18 cellular contexts compared by ENCODE assay signal in the genomic region with DNA sequence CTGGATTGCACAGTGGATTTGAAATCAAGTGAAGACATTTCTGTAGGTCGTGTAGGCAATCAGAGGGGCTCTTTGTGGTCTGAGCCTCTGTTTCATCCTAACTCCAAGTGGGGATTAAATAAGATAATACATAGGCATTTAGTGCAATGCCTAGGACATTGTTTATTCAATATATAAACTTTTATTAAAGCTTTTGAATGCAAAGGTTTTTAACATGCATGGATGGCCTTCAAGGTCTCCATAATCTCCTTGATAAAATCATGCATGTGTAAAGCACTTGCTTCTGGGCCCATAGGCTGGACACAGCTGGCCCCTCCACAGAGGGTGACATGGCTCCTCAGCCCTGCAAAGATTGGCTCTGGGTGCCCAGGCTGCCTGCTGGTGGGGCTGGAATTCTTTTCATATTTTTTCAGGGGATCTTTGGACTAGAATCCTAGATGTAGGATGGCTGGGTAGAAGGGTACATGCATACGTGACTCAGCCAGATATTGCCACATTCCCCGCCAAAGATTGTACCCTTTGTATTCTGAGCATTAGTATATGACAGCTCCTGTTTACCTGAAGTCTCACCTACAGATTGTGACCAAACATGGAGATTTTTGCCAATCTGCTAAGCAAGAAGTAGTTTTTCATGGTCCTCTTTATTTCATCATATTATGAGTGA. TPM values are rescaled to one million over a fixed set of nuclear protein-coding genes. Genes with fewer than 3 reads are reported as not detected.
"Had no signal": no experiment of that assay in that cellular context is flagged by ENCODE, and none has a peak within 500 bp of the region (broad histone marks: within the 10 kb centered on the region; RNA-seq: fewer than 3 reads in every experiment).

No MANE protein-coding gene starts in this region.

- DNase-seq: activated CD4-positive, alpha-beta T cell treated with anti-CD3 and anti-CD28 coated beads for 36 hours; activated CD8-positive, alpha-beta memory T cell treated with anti-CD3 and anti-CD28 coated beads, Interleukin-2, amount 50 U/mL, for 48 hours; activated CD8-positive, alpha-beta T cell treated with anti-CD3 and anti-CD28 coated beads, Interleukin-2, amount 10 ng/mL, durations not matched to agents 7 days and 5 days; activated naive CD4-positive, alpha-beta T cell; esophagus squamous epithelium; foreskin fibroblast; mucosa of descending colon; nephron progenitor cell; psoas muscle; right lobe of liver; stimulated activated CD4-positive, alpha-beta T cell treated with anti-CD3 and anti-CD28 coated beads, Interleukin-12 subunit alpha, Interleukin-12 subunit beta, amount 100 ng/mL, for 4 hours; stimulated activated naive CD4-positive, alpha-beta T cell treated with Interleukin-2 at 50 U/mL for 16 hours; T1000; upper lobe of right lung had no signal

- H3K27me3 ChIP-seq: right lobe of liver, suprapubic skin, upper lobe of right lung had no signal

- H3K4me3 ChIP-seq: esophagus squamous epithelium, mucosa of descending colon, psoas muscle, right lobe of liver, suprapubic skin, upper lobe of right lung had no signal

- H3K9me3 ChIP-seq: esophagus squamous epithelium, mucosa of descending colon, psoas muscle, right lobe of liver, suprapubic skin, upper lobe of right lung had no signal

- FAIRE-seq: endometrium had no signal

- ATAC-seq: activated CD4-positive, alpha-beta T cell treated with anti-CD3 and anti-CD28 coated beads for 36 hours; activated CD8-positive, alpha-beta T cell treated with anti-CD3 and anti-CD28 coated beads, Interleukin-2, amount 10 ng/mL, durations not matched to agents 7 days and 5 days; left lobe of liver; mucosa of descending colon; upper lobe of right lung had no signal

- H3K36me3 ChIP-seq: right lobe of liver had no signal

- H3K4me1 ChIP-seq: right lobe of liver, suprapubic skin, upper lobe of right lung had no signal

- H3K27ac ChIP-seq: esophagus squamous epithelium, psoas muscle, right lobe of liver, suprapubic skin, upper lobe of right lung had no signal

RNA-seq across cellular contexts. Expression of gene AVP, which starts 19.0 kb away (rescaled TPM):
- total RNA-seq: activated CD4-positive, alpha-beta T cell treated with anti-CD3 and anti-CD28 coated beads for 36 hours; activated CD8-positive, alpha-beta T cell treated with anti-CD3 and anti-CD28 coated beads, Interleukin-2, amount 10 ng/mL, durations not matched to agents 7 days and 5 days; esophagus squamous epithelium; left lobe of liver; mucosa of descending colon; omental fat pad; psoas muscle; suprapubic skin; upper lobe of right lung had no signal
- polyA plus RNA-seq: psoas muscle had no signal

RNA-seq across cellular contexts. Expression of gene OXT, which starts 32.1 kb away (rescaled TPM):
- total RNA-seq: activated CD8-positive, alpha-beta T cell treated with anti-CD3 and anti-CD28 coated beads, Interleukin-2, amount 10 ng/mL, durations not matched to agents 7 days and 5 days; esophagus squamous epithelium; omental fat pad; psoas muscle; upper lobe of right lung had no signal
